9 cellular contexts compared by ENCODE assay signal in the genomic region with DNA sequence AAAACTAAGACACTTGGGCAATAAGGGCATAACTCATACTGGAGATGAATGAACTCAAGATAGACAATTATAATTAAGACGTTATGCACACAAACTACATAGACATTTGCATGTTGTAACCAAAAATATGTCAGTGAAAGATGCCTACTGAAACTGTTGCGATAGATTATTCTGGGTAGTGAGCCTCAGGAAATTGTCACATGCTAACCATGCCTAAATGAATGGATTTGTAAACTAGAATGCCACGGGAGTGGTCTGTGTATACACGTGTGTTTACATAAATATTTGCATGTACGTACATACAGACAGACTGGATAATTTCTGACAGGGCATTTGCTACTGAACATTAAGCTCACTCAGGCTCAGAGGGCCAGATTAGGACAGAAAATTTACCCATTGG. TPM values are rescaled to one million over a fixed set of nuclear protein-coding genes. Genes with fewer than 3 reads are reported as not detected.
A peak's percentile ranks its signal among the peaks of the same experiment; 100 is the strongest.
DNase-seq lines count a peak whose midpoint lies in the region; ATAC-seq, FAIRE-seq and TF ChIP-seq lines count a peak whose summit lies in the region.
"Had no signal": no experiment of that assay in that cellular context is flagged by ENCODE, and none has a peak within 500 bp of the region (broad histone marks: within the 10 kb centered on the region; RNA-seq: fewer than 3 reads in every experiment).

No MANE protein-coding gene starts in this region.

- H3K9me3 ChIP-seq in CD4-positive, alpha-beta T cell (ENCODE audit: control insufficient read depth, low read length) = no peaks in the 10 kb centered on the region
- H3K9me3 ChIP-seq: tibial nerve had no signal

- peaks cover 15% of the 10 kb centered on the region for H3K4me1 Mint-ChIP-seq in CD4-positive, alpha-beta T cell (ENCODE audit: low read depth)

- CTCF ChIA-PET in CD4-positive, alpha-beta T cell (lab: Charles Lee) = no interaction called here

- peaks cover 5% of the 10 kb centered on the region for H3K36me3 Mint-ChIP-seq in CD4-positive, alpha-beta T cell (ENCODE audit: low read depth)

- H3K4me3 ChIP-seq in dorsolateral prefrontal cortex = peak overlapping the region in 54 of 59 donors; percentile 21 to 90 (median 79)

- H3K27me3 ChIP-seq in CD4-positive, alpha-beta T cell (ENCODE audit: control insufficient read depth, insufficient read depth, low read length) = no peaks in the 10 kb centered on the region
- no peaks in the 10 kb centered on the region for H3K27me3 ChIP-seq in dorsolateral prefrontal cortex
- H3K27me3 ChIP-seq: tibial nerve had no signal

- FAIRE-seq in GM19239 (lab: Jason Lieb, UNC) = no peak

- intact Hi-C loops in CD4-positive, alpha-beta T cell (cut with DNase I, micrococcal nuclease) = no loop called here
- intact Hi-C loops in dorsolateral prefrontal cortex (cut with DNase I) = no loop called here

- ATAC-seq in CD4-positive, alpha-beta T cell (ENCODE audit: poor library complexity) = no peak
- ATAC-seq in GM19025 (IDR thresholded peaks at IDR 0.05; ENCODE audit: low read depth, unreplicated experiment) (peak; percentile 30), HG03442 (IDR thresholded peaks at IDR 0.05; ENCODE audit: unreplicated experiment) (peak; percentile 38)

- H3K9me3 Mint-ChIP-seq in CD4-positive, alpha-beta T cell = no peaks in the 10 kb centered on the region

- H3K27ac ChIP-seq in CD4-positive, alpha-beta T cell (ENCODE audit: low read depth, low read length) = no peak overlapping the region
- H3K27ac ChIP-seq in dorsolateral prefrontal cortex = peak overlapping the region in 4 of 59 donors; percentile 72 to 81 (median 75)

- no peak overlapping the region for H3K27ac Mint-ChIP-seq in CD4-positive, alpha-beta T cell

- POLR2A ChIA-PET in CD4-positive, alpha-beta T cell (lab: Charles Lee) = no interaction called here

- H3K4me3 Mint-ChIP-seq in CD4-positive, alpha-beta T cell = peak overlapping the region; percentile 92

- H3K27me3 Mint-ChIP-seq in CD4-positive, alpha-beta T cell = no peaks in the 10 kb centered on the region

- TF ChIP-seq CTCF in CD4-positive, alpha-beta T cell (IDR thresholded peaks at IDR 0.05) = no peak
- no peak for TF ChIP-seq CTCF in dorsolateral prefrontal cortex (IDR thresholded peaks at IDR 0.05 in 54 of 56, conservative IDR thresholded peaks at IDR 0.05 in 2 of 56; ENCODE audit: low read depth in 1 of 56, partially characterized antibody in 56 of 56)

- no peak for DNase-seq in CD4-positive, alpha-beta T cell
- DNase-seq in dorsolateral prefrontal cortex (no peak), Ammon's horn (ENCODE audit: low spot score) (no peak), GM19239 (ENCODE audit: insufficient read length, low spot score) (no peak), LoVo (ENCODE audit: low spot score) (no peak)
- no peak for DNase-seq in activated CD4-positive, alpha-beta T cell treated with anti-CD3 and anti-CD28 coated beads for 48 hours

RNA-seq across cellular contexts. Expression of a gene that starts 1.2 kb away (rescaled TPM):
- total RNA-seq in CD4-positive, alpha-beta T cell = 1 to 10 TPM; 1.2 to 1.4 TPM
- 10 to 100 TPM in 99 of 120 experiments, 1 to 10 TPM in 21; 3.9 to 21.5 (median 13.1) TPM for total RNA-seq in dorsolateral prefrontal cortex

RNA-seq across cellular contexts. Expression of a gene that starts 17.7 kb away (rescaled TPM):
- 10 to 100 TPM in 1 of 2 experiments, 1 to 10 TPM in 1; 9.0 to 10.6 TPM for total RNA-seq in CD4-positive, alpha-beta T cell
- 10 to 100 TPM; 13.9 to 29.9 (median 22.9) TPM for total RNA-seq in dorsolateral prefrontal cortex
